Comparison of ENCODE assay signal across 14 cellular contexts in genomic region chr4:55592014-55592413, GRCh38. TPM values are rescaled to one million over a fixed set of nuclear protein-coding genes. Genes with fewer than 3 reads are reported as not detected.
"Had no signal": no experiment of that assay in that cellular context is flagged by ENCODE, and none has a peak within 500 bp of the region (broad histone marks: within the 10 kb centered on the region; RNA-seq: fewer than 3 reads in every experiment).

A gene with protein sequence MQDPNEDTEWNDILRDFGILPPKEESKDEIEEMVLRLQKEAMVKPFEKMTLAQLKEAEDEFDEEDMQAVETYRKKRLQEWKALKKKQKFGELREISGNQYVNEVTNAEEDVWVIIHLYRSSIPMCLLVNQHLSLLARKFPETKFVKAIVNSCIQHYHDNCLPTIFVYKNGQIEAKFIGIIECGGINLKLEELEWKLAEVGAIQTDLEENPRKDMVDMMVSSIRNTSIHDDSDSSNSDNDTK (minus strand): TSS chr4:55592245. CDS start chr4:55592109, 136 bp downstream.

- H3K9me3 ChIP-seq: ovary, sigmoid colon, upper lobe of right lung had no signal

- H3K27ac ChIP-seq: ovary, sigmoid colon, upper lobe of right lung, WERI-Rb-1 had no signal

- DNase-seq: activated CD4-positive, alpha-beta T cell treated with anti-CD3 and anti-CD28 coated beads for 48 hours; activated CD8-positive, alpha-beta memory T cell treated with anti-CD3 and anti-CD28 coated beads, Interleukin-2, amount 50 U/mL, for 48 hours; activated gamma-delta T cell; activated T-cell treated with anti-CD3 and anti-CD28 coated beads, Interleukin-2, amount 50 U/mL, for 72 hours; amniotic stem cell; caudate nucleus; kidney glomerular epithelial cell; sigmoid colon; stimulated activated CD4-positive, alpha-beta T cell treated with anti-CD3 and anti-CD28 coated beads, Interleukin-1b, Interleukin-23, amount 100 ng/mL, for 48 hours; stimulated activated naive CD8-positive, alpha-beta T cell treated with anti-CD3 and anti-CD28 coated beads, Interleukin-15, amount 100 ng/mL, for 72 hours; T-helper 17 cell; upper lobe of right lung; WERI-Rb-1 had no signal

- H3K4me3 ChIP-seq: ovary, sigmoid colon, upper lobe of right lung had no signal

- H3K4me1 ChIP-seq: sigmoid colon, upper lobe of right lung had no signal

- ATAC-seq: activated T-cell treated with anti-CD3 and anti-CD28 coated beads, Interleukin-2, amount 50 U/mL, for 72 hours; stimulated activated naive CD8-positive, alpha-beta T cell treated with anti-CD3 and anti-CD28 coated beads, Interleukin-15, amount 100 ng/mL, for 72 hours; T-helper 17 cell; upper lobe of right lung had no signal

- H3K36me3 ChIP-seq: ovary, sigmoid colon, upper lobe of right lung, WERI-Rb-1 had no signal

- H3K27me3 ChIP-seq: ovary, sigmoid colon, upper lobe of right lung had no signal

RNA-seq across cellular contexts. Expression of the gene that starts here (rescaled TPM):
- polyA plus RNA-seq: ovary, sigmoid colon had no signal
